In genomic region chr9:20382460-20383071, GRCh38 we compare ENCODE assay signal across 11 cellular contexts.
DNase-seq lines count a peak whose midpoint lies in the region; ATAC-seq and TF ChIP-seq lines count a peak whose summit lies in the region.
"Had no signal": no experiment of that assay in that cellular context is flagged by ENCODE, and none has a peak within 500 bp of the region (broad histone marks: within the 10 kb centered on the region; RNA-seq: fewer than 3 reads in every experiment).

No MANE protein-coding gene starts in this region.

- ATAC-seq in HG03060 (IDR thresholded peaks at IDR 0.05; ENCODE audit: low read depth, unreplicated experiment): peak; percentile 37

- no peak for DNase-seq in activated naive CD4-positive, alpha-beta T cell treated with anti-CD3 and anti-CD28 coated beads for 36 hours
- peak; percentile 7 for DNase-seq in amniotic epithelial cell (ENCODE audit: low read depth)
- DNase-seq in smooth muscle cell (lab: John Stamatoyannopoulos, UW; ENCODE audit: unreplicated experiment): no peak
- no peak for DNase-seq in NCI-H1930 (lab: John Stamatoyannopoulos, UW)
- no peak for DNase-seq in anterior cingulate cortex (lab: John Stamatoyannopoulos, UW)
- DNase-seq in head of caudate nucleus: no peak
- DNase-seq: DMS79 had no signal

- peak overlapping the region; percentile 43 for H3K4me2 ChIP-seq in smooth muscle cell

- H3K27ac ChIP-seq in smooth muscle cell (ENCODE audit: low read depth): peak overlapping the region; percentile 5
- H3K27ac ChIP-seq: parathyroid adenoma, suprapubic skin had no signal

- peak overlapping the region; percentile 18 for H3K4me3 ChIP-seq in smooth muscle cell
- H3K4me3 ChIP-seq: suprapubic skin had no signal

- H2AFZ ChIP-seq in smooth muscle cell (ENCODE audit: low read depth): no peak overlapping the region
- H2AFZ ChIP-seq: parathyroid adenoma had no signal

- H3K4me1 ChIP-seq in smooth muscle cell (ENCODE audit: low read depth): peaks cover 7% of the 10 kb centered on the region
- H3K4me1 ChIP-seq: parathyroid adenoma, suprapubic skin had no signal

- H3K9me3 ChIP-seq in smooth muscle cell (replicated peaks; ENCODE audit: low read depth): no peaks in the 10 kb centered on the region
- H3K9me3 ChIP-seq: suprapubic skin had no signal

- no peak overlapping the region for H3K9ac ChIP-seq in smooth muscle cell (ENCODE audit: low read depth)
- H3K9ac ChIP-seq: parathyroid adenoma had no signal

- intact Hi-C loops in activated naive CD4-positive, alpha-beta T cell treated with anti-CD3 and anti-CD28 coated beads for 36 hours (cut with micrococcal nuclease): loop anchor here (1.0 to 2.0 kb wide), 2 partner anchors 14 to 54 kb away; no protein-coding TSS in a partner anchor
- intact Hi-C loops in head of caudate nucleus (cut with DNase I): no loop called here

- H3K36me3 Mint-ChIP-seq in activated naive CD4-positive, alpha-beta T cell treated with anti-CD3 and anti-CD28 coated beads, Interleukin-2, amount 50 U/mL, for 24 hours: peaks cover 6% of the 10 kb centered on the region
- H3K36me3 Mint-ChIP-seq in activated naive CD4-positive, alpha-beta T cell treated with anti-CD3 and anti-CD28 coated beads for 36 hours (ENCODE audit: low read depth): no peaks in the 10 kb centered on the region

- peak overlapping the region; percentile 8 for H3K4me3 Mint-ChIP-seq in activated naive CD4-positive, alpha-beta T cell treated with anti-CD3 and anti-CD28 coated beads, Interleukin-2, amount 50 U/mL, for 24 hours
- no peak overlapping the region for H3K4me3 Mint-ChIP-seq in activated naive CD4-positive, alpha-beta T cell treated with anti-CD3 and anti-CD28 coated beads for 36 hours

- peaks cover 15% of the 10 kb centered on the region for H3K79me2 ChIP-seq in smooth muscle cell (ENCODE audit: low read depth)
- H3K79me2 ChIP-seq: parathyroid adenoma had no signal

- H3F3A ChIP-seq in smooth muscle cell (ENCODE audit: low read depth): no peaks in the 10 kb centered on the region

- H3K27me3 Mint-ChIP-seq in activated naive CD4-positive, alpha-beta T cell treated with anti-CD3 and anti-CD28 coated beads, Interleukin-2, amount 50 U/mL, for 24 hours: no peaks in the 10 kb centered on the region
- no peaks in the 10 kb centered on the region for H3K27me3 Mint-ChIP-seq in activated naive CD4-positive, alpha-beta T cell treated with anti-CD3 and anti-CD28 coated beads for 36 hours (ENCODE audit: low read depth)

- H3K9me3 Mint-ChIP-seq in activated naive CD4-positive, alpha-beta T cell treated with anti-CD3 and anti-CD28 coated beads, Interleukin-2, amount 50 U/mL, for 24 hours: no peaks in the 10 kb centered on the region
- no peaks in the 10 kb centered on the region for H3K9me3 Mint-ChIP-seq in activated naive CD4-positive, alpha-beta T cell treated with anti-CD3 and anti-CD28 coated beads for 36 hours

- peak overlapping the region; percentile 77 for H3K27ac Mint-ChIP-seq in activated naive CD4-positive, alpha-beta T cell treated with anti-CD3 and anti-CD28 coated beads, Interleukin-2, amount 50 U/mL, for 24 hours
- no peak overlapping the region for H3K27ac Mint-ChIP-seq in activated naive CD4-positive, alpha-beta T cell treated with anti-CD3 and anti-CD28 coated beads for 36 hours

- H4K20me1 ChIP-seq in smooth muscle cell (ENCODE audit: low read depth): peaks cover 21% of the 10 kb centered on the region

- H3K27me3 ChIP-seq in smooth muscle cell (ENCODE audit: low read depth): no peaks in the 10 kb centered on the region
- H3K27me3 ChIP-seq: suprapubic skin had no signal

- CTCF ChIA-PET in activated naive CD4-positive, alpha-beta T cell treated with anti-CD3 and anti-CD28 coated beads for 36 hours (lab: Charles Lee): no interaction called here

- TF ChIP-seq CTCF in smooth muscle cell (IDR thresholded peaks at IDR 0.05; ENCODE audit: borderline replicate concordance, insufficient read depth, poor library complexity, severe bottlenecking): no peak

- WGBS in smooth muscle cell (ENCODE audit: low lambda C conversion rate): 12% methylated on average over 2 of the region's 2 CpGs

- H3K36me3 ChIP-seq in smooth muscle cell (ENCODE audit: low read depth): no peaks in the 10 kb centered on the region
- H3K36me3 ChIP-seq: suprapubic skin had no signal

- H3K4me1 Mint-ChIP-seq in activated naive CD4-positive, alpha-beta T cell treated with anti-CD3 and anti-CD28 coated beads, Interleukin-2, amount 50 U/mL, for 24 hours: peaks cover 74% of the 10 kb centered on the region
- H3K4me1 Mint-ChIP-seq in activated naive CD4-positive, alpha-beta T cell treated with anti-CD3 and anti-CD28 coated beads for 36 hours (ENCODE audit: low read depth): peaks cover 49% of the 10 kb centered on the region
